ENCODE assay signal across 8 cellular contexts in genomic region chr19:58277748-58278147, GRCh38. TPM values are rescaled to one million over a fixed set of nuclear protein-coding genes. Genes with fewer than 3 reads are reported as not detected.
DNase-seq lines count a peak whose midpoint lies in the region; ATAC-seq and TF ChIP-seq lines count a peak whose summit lies in the region.

No MANE protein-coding gene starts in this region.

- H3K27me3 ChIP-seq in GM23338 (ENCODE audit: insufficient read depth) (no peaks in the 10 kb centered on the region), WERI-Rb-1 (ENCODE audit: insufficient read depth, low read depth, severe bottlenecking) (no peaks in the 10 kb centered on the region)

- H3K4me3 ChIP-seq in GM23338, result peak overlapping the region; percentile 73
- peak overlapping the region; percentile 94 for H3K4me3 ChIP-seq in WERI-Rb-1 (ENCODE audit: low read depth, low read length)
- H3K4me3 ChIP-seq in foreskin fibroblast (ENCODE audit: low read depth in 1 of 2, low read length in 2 of 2), result peak overlapping the region; percentile 82 to 94
- H3K4me3 ChIP-seq in retinal pigment epithelial cell (ENCODE audit: low read length), result peak overlapping the region; percentile 91

- H3K4me1 Mint-ChIP-seq in GM23338, result peaks cover 21% of the 10 kb centered on the region

- no peak for TF ChIP-seq CTCF in GM23338 (conservative IDR thresholded peaks at IDR 0.05; ENCODE audit: low read depth in 2 of 2)
- TF ChIP-seq CTCF in WERI-Rb-1 (IDR thresholded peaks at IDR 0.05; ENCODE audit: low read depth, low read length), result no peak
- TF ChIP-seq CTCF in foreskin fibroblast (IDR thresholded peaks at IDR 0.05; ENCODE audit: low read depth, low read length), result no peak
- no peak for TF ChIP-seq CTCF in retinal pigment epithelial cell (conservative IDR thresholded peaks at IDR 0.05; ENCODE audit: low read depth, low read length)

- peak overlapping the region; percentile 87; the same call in 1 of the 2 replicates for H3K27ac ChIP-seq in GM23338 (ENCODE audit: low read depth)
- H3K27ac ChIP-seq in WERI-Rb-1, result peak overlapping the region; percentile 88

- H3K9me3 Mint-ChIP-seq in GM23338, result no peaks in the 10 kb centered on the region

- H3F3A ChIP-seq in GM23338 (replicated peaks; ENCODE audit: low read depth), result 0 out of 2 replicates have a peak, but pooled peaks cover 4% of the 10 kb centered on the region

- ATAC-seq in GM23338 (no peak), HG03108 (IDR thresholded peaks at IDR 0.05; ENCODE audit: unreplicated experiment) (no peak), HG02981 (IDR thresholded peaks at IDR 0.05; ENCODE audit: unreplicated experiment) (no peak)

- peaks cover 61% of the 10 kb centered on the region for H3K36me3 Mint-ChIP-seq in GM23338 (ENCODE audit: low read depth)

- peak overlapping the region; percentile 94 for H3K4me3 Mint-ChIP-seq in GM23338

- peak overlapping the region; percentile 91 for H3K4me2 ChIP-seq in GM23338

- H3K27me3 Mint-ChIP-seq in GM23338 (ENCODE audit: insufficient read depth, low read depth, poor library complexity), result peaks cover 12% of the 10 kb centered on the region

- peaks cover 64% of the 10 kb centered on the region for H3K79me2 ChIP-seq in GM23338 (replicated peaks; ENCODE audit: insufficient read depth)

- H4K20me1 ChIP-seq in GM23338 (replicated peaks; ENCODE audit: insufficient read depth), result peaks cover 32% of the 10 kb centered on the region

- H3K4me1 ChIP-seq in GM23338 (ENCODE audit: insufficient read depth), result peaks cover 18% of the 10 kb centered on the region

- no peaks in the 10 kb centered on the region for H3K9me2 ChIP-seq in GM23338 (ENCODE audit: insufficient read depth)

- no peaks in the 10 kb centered on the region for H3K9me3 ChIP-seq in WERI-Rb-1 (ENCODE audit: severe bottlenecking)

- H3K36me3 ChIP-seq in GM23338 (ENCODE audit: insufficient read depth), result peaks cover 5% of the 10 kb centered on the region; the same call in 1 of the 2 replicates
- H3K36me3 ChIP-seq in WERI-Rb-1, result peaks cover 51% of the 10 kb centered on the region

- H3K27ac Mint-ChIP-seq in GM23338, result peak overlapping the region; percentile 97

- peak overlapping the region; percentile 88; the same call in 1 of the 2 replicates for H2AFZ ChIP-seq in GM23338

- DNase-seq in GM23338 (ENCODE audit: low spot score), result no peak
- DNase-seq in WERI-Rb-1, result no peak
- DNase-seq in foreskin fibroblast, result no peak
- DNase-seq in retinal pigment epithelial cell (ENCODE audit: low read depth), result no peak
- DNase-seq in NCI-H1694 treated with DMSO at 0.1 percent for 48 hours (lab: John Stamatoyannopoulos, UW), result no peak
- no peak for DNase-seq in HPDE6-E6E7 (ENCODE audit: extremely low spot score)

TF ChIP-seq in GM23338, 12 proteins besides CTCF, POLR2A, EP300 and RAD21 (continues in another document):
- TF ChIP-seq EZH2phosphoT487 (IDR thresholded peaks at IDR 0.05; ENCODE audit: unreplicated experiment) (no peak), JUNB (IDR thresholded peaks at IDR 0.05; ENCODE audit: unreplicated experiment) (no peak), POLR2AphosphoS5 (IDR thresholded peaks at IDR 0.05; ENCODE audit: low read depth) (no peak), ZNF462 (CRISPR knock-in tag; IDR thresholded peaks at IDR 0.05) (no peak), ZNF331 (CRISPR knock-in tag; IDR thresholded peaks at IDR 0.05; ENCODE audit: low read depth) (no peak), STAT1 (IDR thresholded peaks at IDR 0.05; ENCODE audit: unreplicated experiment) (no peak), NANOG (IDR thresholded peaks at IDR 0.05; ENCODE audit: borderline replicate concordance) (no peak)
- TF ChIP-seq, protein P1, sequence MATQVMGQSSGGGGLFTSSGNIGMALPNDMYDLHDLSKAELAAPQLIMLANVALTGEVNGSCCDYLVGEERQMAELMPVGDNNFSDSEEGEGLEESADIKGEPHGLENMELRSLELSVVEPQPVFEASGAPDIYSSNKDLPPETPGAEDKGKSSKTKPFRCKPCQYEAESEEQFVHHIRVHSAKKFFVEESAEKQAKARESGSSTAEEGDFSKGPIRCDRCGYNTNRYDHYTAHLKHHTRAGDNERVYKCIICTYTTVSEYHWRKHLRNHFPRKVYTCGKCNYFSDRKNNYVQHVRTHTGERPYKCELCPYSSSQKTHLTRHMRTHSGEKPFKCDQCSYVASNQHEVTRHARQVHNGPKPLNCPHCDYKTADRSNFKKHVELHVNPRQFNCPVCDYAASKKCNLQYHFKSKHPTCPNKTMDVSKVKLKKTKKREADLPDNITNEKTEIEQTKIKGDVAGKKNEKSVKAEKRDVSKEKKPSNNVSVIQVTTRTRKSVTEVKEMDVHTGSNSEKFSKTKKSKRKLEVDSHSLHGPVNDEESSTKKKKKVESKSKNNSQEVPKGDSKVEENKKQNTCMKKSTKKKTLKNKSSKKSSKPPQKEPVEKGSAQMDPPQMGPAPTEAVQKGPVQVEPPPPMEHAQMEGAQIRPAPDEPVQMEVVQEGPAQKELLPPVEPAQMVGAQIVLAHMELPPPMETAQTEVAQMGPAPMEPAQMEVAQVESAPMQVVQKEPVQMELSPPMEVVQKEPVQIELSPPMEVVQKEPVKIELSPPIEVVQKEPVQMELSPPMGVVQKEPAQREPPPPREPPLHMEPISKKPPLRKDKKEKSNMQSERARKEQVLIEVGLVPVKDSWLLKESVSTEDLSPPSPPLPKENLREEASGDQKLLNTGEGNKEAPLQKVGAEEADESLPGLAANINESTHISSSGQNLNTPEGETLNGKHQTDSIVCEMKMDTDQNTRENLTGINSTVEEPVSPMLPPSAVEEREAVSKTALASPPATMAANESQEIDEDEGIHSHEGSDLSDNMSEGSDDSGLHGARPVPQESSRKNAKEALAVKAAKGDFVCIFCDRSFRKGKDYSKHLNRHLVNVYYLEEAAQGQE (IDR thresholded peaks at IDR 0.05; ENCODE audit: unreplicated experiment), result no peak

RNA-seq across cellular contexts. Expression of gene ZNF8, which starts 1.0 kb away (rescaled TPM):
- total RNA-seq in GM23338 (2014; rRNA removed; shearing (Covaris generic)), result 27.4 and 30.3 TPM in 2 replicates
- 4.3 and 4.7 TPM in 2 replicates for polyA plus RNA-seq in GM23338 (2016; fragmentation: Nextera tagmentation; extraction: Ambion mirVana)

RNA-seq across cellular contexts. Expression of gene ERVK3-1, which starts 27.4 kb away (rescaled TPM):
- total RNA-seq in GM23338 (2014; rRNA removed; shearing (Covaris generic)), result 26.1 and 34.4 TPM in 2 replicates
- 64.2 and 66.2 TPM in 2 replicates for polyA plus RNA-seq in GM23338 (2016; fragmentation: Nextera tagmentation; extraction: Ambion mirVana)

RNA-seq across cellular contexts. Expression of gene ZNF544, which starts 49.0 kb away (rescaled TPM):
- 93.9 and 105 TPM in 2 replicates for total RNA-seq in GM23338 (2014; rRNA removed; shearing (Covaris generic))
- polyA plus RNA-seq in GM23338 (2016; fragmentation: Nextera tagmentation; extraction: Ambion mirVana), result 27.7 and 29.4 TPM in 2 replicates

RNA-seq across cellular contexts. Expression of gene ZSCAN22, which starts 49.0 kb away (rescaled TPM):
- 2.7 and 2.9 TPM in 2 replicates for total RNA-seq in GM23338 (2014; rRNA removed; shearing (Covaris generic))
- 0.86 and 0.99 TPM in 2 replicates for polyA plus RNA-seq in GM23338 (2016; fragmentation: Nextera tagmentation; extraction: Ambion mirVana)
